9 cellular contexts compared by ENCODE assay signal in the genomic region with DNA sequence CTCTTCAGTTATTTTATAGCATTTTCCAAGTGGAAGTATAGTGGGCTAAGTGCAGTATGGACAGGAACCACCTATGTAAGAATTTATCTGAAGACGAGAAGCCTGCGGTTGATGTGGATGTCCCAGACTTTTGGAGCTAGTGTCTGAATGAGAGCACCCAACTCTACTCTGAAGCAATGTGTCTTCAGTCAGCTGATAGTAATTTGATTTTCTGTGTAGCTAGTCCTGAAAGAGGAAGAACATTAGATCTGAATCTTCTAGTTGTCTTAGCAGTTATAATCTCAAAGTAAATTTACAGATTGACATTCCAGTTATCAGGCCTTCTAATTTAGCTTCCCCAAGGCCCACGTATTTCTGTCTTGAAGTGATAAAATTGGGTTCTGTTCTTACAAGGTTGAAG. TPM values are rescaled to one million over a fixed set of nuclear protein-coding genes. Genes with fewer than 3 reads are reported as not detected.
DNase-seq lines count a peak whose midpoint lies in the region; ATAC-seq, FAIRE-seq and TF ChIP-seq lines count a peak whose summit lies in the region.
"Had no signal": no experiment of that assay in that cellular context is flagged by ENCODE, and none has a peak within 500 bp of the region (broad histone marks: within the 10 kb centered on the region; RNA-seq: fewer than 3 reads in every experiment).

No MANE protein-coding gene starts in this region.

- no peak overlapping the region for H2AFZ ChIP-seq in GM12878 (ENCODE audit: control insufficient read depth, low read depth, low read length)

- H3K4me1 ChIP-seq in A549, result peaks cover 9% of the 10 kb centered on the region; the same call in 2 of the 3 replicates
- peaks cover 21% of the 10 kb centered on the region for H3K4me1 ChIP-seq in HUES64 (ENCODE audit: insufficient read depth, low read length)
- H3K4me1 ChIP-seq in GM12878 (ENCODE audit: control insufficient read depth, insufficient read depth, low read length), result no peaks in the 10 kb centered on the region
- H3K4me1 ChIP-seq in mesodermal cell (ENCODE audit: control insufficient read depth, insufficient read depth, low read length, poor library complexity, severe bottlenecking), result peaks cover 4% of the 10 kb centered on the region

- ATAC-seq in A549, result no peak
- no peak for ATAC-seq in GM12878
- ATAC-seq in HG03520 (IDR thresholded peaks at IDR 0.05; ENCODE audit: unreplicated experiment), result no peak

- no peak overlapping the region for H3K9ac ChIP-seq in HUES64 (ENCODE audit: low read depth, low read length)
- H3K9ac ChIP-seq in GM12878 (ENCODE audit: control insufficient read depth, insufficient read depth, low read length), result 0 out of 2 replicates have a peak overlapping the region, but pooled peaks have one; percentile 18

- intact Hi-C loops in GM12878 (cut with micrococcal nuclease; ENCODE audit: unreplicated experiment), result loop anchor here (5.0 kb wide), 1 partner anchor 172 kb away; no protein-coding TSS in a partner anchor

- SMC1A ChIA-PET in GM12878 (lab: Charles Lee; ENCODE audit: uncharacterized antibody, unreplicated experiment), result interaction anchor here (0.6 to 5.1 kb wide), 8 partner anchors 9 to 138 kb away, joined by 3 to 40 read pairs (median 8); a partner anchor contains a TSS

- FAIRE-seq in A549 (lab: Jason Lieb, UNC), result no peak
- no peak for FAIRE-seq in GM12878 (lab: Jason Lieb, UNC)

- DNase-seq in A549 (ENCODE audit: low read depth in 1 of 2, low spot score in 1 of 2) (no peak), GM12878 (ENCODE audit: low read depth, low spot score) (no peak), NCI-H2171 treated with DMSO at 0.1 percent for 48 hours (lab: John Stamatoyannopoulos, UW) (no peak), RKO (ENCODE audit: low spot score) (no peak), NCI-H1436 (lab: John Stamatoyannopoulos, UW) (no peak)
- DNase-seq: GDM1 had no signal

- H3K27ac ChIP-seq in A549 (no peak overlapping the region), HUES64 (ENCODE audit: low read depth, low read length) (no peak overlapping the region), GM12878 (ENCODE audit: control insufficient read depth, insufficient read depth) (no peak overlapping the region), mesodermal cell (ENCODE audit: low read depth, low read length, severe bottlenecking) (no peak overlapping the region)

- BruUV-seq in GM12878 (replicated peaks; lab: Mats Ljungman, UMichigan), result no TSS peak

- TF ChIP-seq POLR2A in A549 (IDR thresholded peaks at IDR 0.05; ENCODE audit: low read length), result no peak
- no peak for TF ChIP-seq POLR2A in GM12878 (IDR thresholded peaks at IDR 0.05; ENCODE audit: low read depth, low read length)

- H3K9me3 ChIP-seq in A549 (no peaks in the 10 kb centered on the region), HUES64 (ENCODE audit: insufficient read depth, low read depth, low read length) (no peaks in the 10 kb centered on the region), GM12878 (replicated peaks; ENCODE audit: control insufficient read depth, insufficient read depth, low read length) (no peaks in the 10 kb centered on the region), mesodermal cell (ENCODE audit: control insufficient read depth, low read length) (no peaks in the 10 kb centered on the region)

- WGBS in A549 (ENCODE audit: missing lambda C conversion rate), result 85% methylated on average over 3 of the region's 3 CpGs
- 95% methylated on average over 3 of the region's 3 CpGs for WGBS in HUES64
- WGBS in GM12878 (ENCODE audit: insufficient coverage, insufficient replicate concordance, low lambda C conversion rate, missing lambda C conversion rate), result 88% methylated on average over 3 of the region's 3 CpGs
- WGBS in mesodermal cell (ENCODE audit: insufficient coverage in 2 of 2), 2 experiments, result 100% methylated on average over 2 to 3 of the region's 3 CpGs

- TF ChIP-seq EP300 in A549 (IDR thresholded peaks at IDR 0.05), result no peak
- TF ChIP-seq EP300 in GM12878 (IDR thresholded peaks at IDR 0.05; ENCODE audit: borderline replicate concordance in 1 of 2, control insufficient read depth in 1 of 2, low read depth in 2 of 2, low read length in 2 of 2), result no peak

- H3K4me2 ChIP-seq in A549, result peak overlapping the region; percentile 94
- peak overlapping the region; percentile 64 for H3K4me2 ChIP-seq in GM12878 (ENCODE audit: control insufficient read depth, insufficient read depth)

- no peaks in the 10 kb centered on the region for H4K20me1 ChIP-seq in GM12878 (ENCODE audit: control insufficient read depth, insufficient read depth)

- RAD21 ChIA-PET in GM12878 (lab: Charles Lee; ENCODE audit: unreplicated experiment), result interaction anchor here (0.9 to 4.9 kb wide), 7 partner anchors 8 to 285 kb away, joined by 3 to 35 read pairs (median 3); a partner anchor contains a TSS

- in situ Hi-C loops in GM12878 (cut with MboI), result no loop called here

- H3K79me2 ChIP-seq in GM12878 (ENCODE audit: control insufficient read depth, insufficient read depth, low read length), result peaks cover 23% of the 10 kb centered on the region

- H3K36me3 ChIP-seq in HUES64 (ENCODE audit: insufficient read depth, low read length) (no peaks in the 10 kb centered on the region), GM12878 (ENCODE audit: control insufficient read depth in 2 of 2, insufficient read depth in 2 of 2, low read length in 1 of 2) (no peaks in the 10 kb centered on the region), mesodermal cell (ENCODE audit: control insufficient read depth, insufficient read depth, low read length) (no peaks in the 10 kb centered on the region)

- CTCF ChIA-PET in A549 (lab: Yijun Ruan, JAX), result interaction anchor here (0.7 to 0.9 kb wide), 2 partner anchors 9 to 51 kb away, joined by 3 read pairs; no protein-coding TSS in a partner anchor
- CTCF ChIA-PET in GM12878 (lab: Yijun Ruan, JAX), result interaction anchor here (1.0 to 3.2 kb wide), 5 partner anchors 16 to 100 kb away, joined by 3 to 19 read pairs (median 3); no protein-coding TSS in a partner anchor

- POLR2A ChIA-PET in A549 (lab: Yijun Ruan, JAX), result no interaction called here
- POLR2A ChIA-PET in GM12878 (lab: Charles Lee), result interaction anchor here (1.0 to 2.8 kb wide), 2 partner anchors 10 to 171 kb away, joined by 3 to 12 read pairs; no protein-coding TSS in a partner anchor

- TF ChIP-seq CTCF in A549 (IDR thresholded peaks at IDR 0.05), result no peak
- TF ChIP-seq CTCF in GM12878 (IDR thresholded peaks at IDR 0.05 in 2 of 3, conservative IDR thresholded peaks at IDR 0.05 in 1 of 3; ENCODE audit: control insufficient read depth in 2 of 3, extremely low read depth in 1 of 3, insufficient read depth in 1 of 3, low read depth in 3 of 3, low read length in 3 of 3), result no peak

- H3K4me3 ChIP-seq in A549 (peak overlapping the region; percentile 73; the same call in 2 of the 3 replicates), HUES64 (ENCODE audit: low read length) (peak overlapping the region; percentile 90), GM12878 (peak overlapping the region; percentile 87), mesodermal cell (ENCODE audit: extremely low read depth, insufficient read depth, low read length, poor library complexity, severe bottlenecking) (peak overlapping the region; percentile 54)

- H3K27me3 ChIP-seq in HUES64 (ENCODE audit: insufficient read depth, low read length), result no peaks in the 10 kb centered on the region
- no peaks in the 10 kb centered on the region for H3K27me3 ChIP-seq in GM12878 (replicated peaks in 1 of 2; ENCODE audit: control insufficient read depth in 2 of 2, insufficient read depth in 2 of 2, low read length in 1 of 2)

- TF ChIP-seq RAD21 in A549 (conservative IDR thresholded peaks at IDR 0.05 in 1 of 2, IDR thresholded peaks at IDR 0.05 in 1 of 2) (no peak), GM12878 (IDR thresholded peaks at IDR 0.05; ENCODE audit: insufficient read depth, low read depth, low read length) (no peak)

TF ChIP-seq in A549, 52 proteins besides CTCF, POLR2A, EP300 and RAD21 (continues in another document):
- no peak for TF ChIP-seq SREBF2 (IDR thresholded peaks at IDR 0.05)
- TF ChIP-seq ZFP36 (IDR thresholded peaks at IDR 0.05; ENCODE audit: borderline replicate concordance, partially characterized antibody), result no peak
- no peak for TF ChIP-seq HDAC2 (IDR thresholded peaks at IDR 0.05)
- no peak for TF ChIP-seq CHD4 (IDR thresholded peaks at IDR 0.05; ENCODE audit: borderline replicate concordance)
- no peak for TF ChIP-seq NFE2L2 (conservative IDR thresholded peaks at IDR 0.05; ENCODE audit: low read length)

TF ChIP-seq in GM12878, 131 proteins besides CTCF, POLR2A, EP300 and RAD21:
- no peak for TF ChIP-seq ZNF217 (IDR thresholded peaks at IDR 0.05)

RNA-seq across cellular contexts. Expression of a gene that starts 1.4 kb away (rescaled TPM):
- polyA plus RNA-seq in A549 (2011; rRNA removed) (19.2 TPM in 2 replicates), A549 (2017; fragmentation: RNase III; extraction: RNeasy Plus Mini Kit Qiagen cat#74134 plus additional on column Dnase treatment) (10.2 to 12.1 TPM (median 10.8 TPM) in 3 replicates), GM12878 (2011; rRNA removed) (22.9 and 36.3 TPM in 2 replicates), GM12878 (2014; fragmentation: Illumina TruSeq; extraction: Trizol) (16.9 and 22.4 TPM in 2 replicates), GM12878 (2014; fragmentation: Nextera tagmentation; extraction: Ambion mirVana) (10 to 100 TPM; 16.1 to 19.0 TPM), GM12878 (2014; rRNA removed) (9.2 and 14.5 TPM in 2 replicates), GM12878 (2016; fragmentation: Nextera tagmentation; extraction: Ambion mirVana) (10 to 100 TPM; 21.2 to 21.8 TPM)
- polyA plus RNA-seq in A549 (2012; cell fraction: cytosol; rRNA removed), result 4.4 and 5.1 TPM in 2 replicates
- 1.2 and 2.1 TPM in 2 replicates for polyA plus RNA-seq in A549 (2012; cell fraction: nucleus; rRNA removed)
- polyA minus RNA-seq in A549 (2011; rRNA and poly(A)+ RNA removed), result 6.1 and 7.4 TPM in 2 replicates
- 16.4 TPM for polyA plus RNA-seq in HUES64 (2013, experiment 1 of 2)
- polyA plus RNA-seq in HUES64 (2013, experiment 2 of 2), result 18.8 TPM
- 50.5 and 52.3 TPM in 2 replicates for total RNA-seq in GM12878 (2013; cell fraction: nucleolus; rRNA removed)
- total RNA-seq in GM12878 (2014; rRNA removed) (15.5 and 18.1 TPM in 2 replicates), GM12878 (2014; rRNA removed; fragmentation: Illumina TruSeq; extraction: Trizol) (18.8 and 20.6 TPM in 2 replicates), GM12878 (2021) (11.2 and 15.1 TPM in 2 replicates)
- polyA plus RNA-seq in GM12878 (2011; ENCODE audit: low read depth), result 8.6 TPM
- polyA plus RNA-seq in GM12878 (2011; cell fraction: cytosol; rRNA removed), result 9.4 and 12.8 TPM in 2 replicates
- 7.2 and 7.9 TPM in 2 replicates for polyA plus RNA-seq in GM12878 (2011; cell fraction: nucleus; rRNA removed)
- polyA plus RNA-seq in GM12878 (2012), result 10.8 and 14.4 TPM in 2 replicates
- 17.4 and 20.1 TPM in 2 replicates for polyA minus RNA-seq in GM12878 (2011; rRNA and poly(A)+ RNA removed)
- 8.8 and 9.3 TPM in 2 replicates for polyA minus RNA-seq in GM12878 (2011; cell fraction: cytosol; rRNA and poly(A)+ RNA removed)
- 15.8 and 20.5 TPM in 2 replicates for polyA minus RNA-seq in GM12878 (2011; cell fraction: nucleus; rRNA and poly(A)+ RNA removed)
- polyA plus RNA-seq in mesodermal cell (2013, experiment 1 of 2), result 19.2 TPM
- 20.1 TPM for polyA plus RNA-seq in mesodermal cell (2013, experiment 2 of 2)
